14 cellular contexts compared by ENCODE assay signal in the genomic region with DNA sequence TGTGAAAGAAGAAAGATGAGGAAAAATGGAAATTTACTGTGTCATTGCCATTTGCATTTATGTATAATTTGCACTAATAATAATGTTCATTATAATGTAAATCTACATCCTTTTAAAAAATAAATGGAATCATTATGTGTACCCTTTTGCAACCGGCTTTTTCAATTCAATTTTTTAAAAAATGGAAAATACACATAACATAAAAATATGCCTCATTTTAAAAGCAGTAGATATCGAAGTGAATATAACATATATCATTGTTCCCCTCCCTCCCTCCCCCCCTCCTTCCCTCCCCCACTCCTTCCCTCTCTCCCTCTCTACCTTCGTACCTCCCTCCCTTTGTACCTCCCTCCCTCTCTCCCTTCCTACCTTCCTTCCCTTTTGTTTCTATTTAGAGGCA. TPM values are rescaled to one million over a fixed set of nuclear protein-coding genes. Genes with fewer than 3 reads are reported as not detected.
DNase-seq lines count a peak whose midpoint lies in the region; ATAC-seq and TF ChIP-seq lines count a peak whose summit lies in the region.
"Had no signal": no experiment of that assay in that cellular context is flagged by ENCODE, and none has a peak within 500 bp of the region (broad histone marks: within the 10 kb centered on the region; RNA-seq: fewer than 3 reads in every experiment).

No MANE protein-coding gene starts in this region.

- H3K27ac ChIP-seq in HEK293 (ENCODE audit: extremely low read depth, low read depth, low read length) = no peak overlapping the region
- H3K27ac ChIP-seq in SJSA1 = peak overlapping the region; percentile 84
- peak overlapping the region; percentile 74 to 90 (median 84) for H3K27ac ChIP-seq in esophagus squamous epithelium
- H3K27ac ChIP-seq in skeletal muscle tissue (ENCODE audit: low read depth, low read length) = peak overlapping the region; percentile 71

- 73 to 77% methylated on average over 3 of the region's 3 CpGs for WGBS in esophagus squamous epithelium, 2 donors

- H3K4me3 ChIP-seq in HEK293 (ENCODE audit: low read depth, low read length) (no peak overlapping the region), SJSA1 (no peak overlapping the region), esophagus squamous epithelium (no peak overlapping the region), skeletal muscle tissue (ENCODE audit: low read length in 3 of 3) (no peak overlapping the region), foreskin fibroblast (ENCODE audit: low read depth in 1 of 2, low read length in 2 of 2) (no peak overlapping the region)

- TF ChIP-seq CTCF in HEK293 (tag by site-specific recombination; IDR thresholded peaks at IDR 0.05) = no peak
- TF ChIP-seq CTCF in esophagus squamous epithelium (IDR thresholded peaks at IDR 0.05) = no peak
- no peak for TF ChIP-seq CTCF in foreskin fibroblast (IDR thresholded peaks at IDR 0.05; ENCODE audit: low read depth, low read length)

- H3K36me3 ChIP-seq in HEK293 (ENCODE audit: control insufficient read depth in 2 of 2, insufficient read depth in 1 of 2, low read length in 2 of 2) (no peaks in the 10 kb centered on the region), SJSA1 (no peaks in the 10 kb centered on the region; the same call in none of the 2 replicates), esophagus squamous epithelium (no peaks in the 10 kb centered on the region), skeletal muscle tissue (ENCODE audit: control insufficient read depth in 3 of 3, insufficient read depth in 3 of 3, low read length in 3 of 3) (no peaks in the 10 kb centered on the region)

- no peak overlapping the region for H3K9ac ChIP-seq in skeletal muscle tissue (ENCODE audit: low read depth in 1 of 3, low read length in 3 of 3)

- DNase-seq in SJSA1 (ENCODE audit: low read depth in 1 of 2, low spot score in 2 of 2) (no peak), esophagus squamous epithelium (lab: John Stamatoyannopoulos, UW) (no peak), foreskin fibroblast (no peak)
- DNase-seq in activated CD4-positive, alpha-beta T cell treated with anti-CD3 and anti-CD28 coated beads, Interleukin-2, amount 50 U/mL, for 48 hours = no peak
- DNase-seq: activated CD4-positive, alpha-beta T cell treated with anti-CD3 and anti-CD28 coated beads, Interleukin-2, amount 50 U/mL, for 1 hour; activated gamma-delta T cell treated with Interleukin-2 at 50 U/mL for 16 hours; effector memory CD4-positive, alpha-beta T cell; NCI-H2029 treated with DMSO at 0.1 percent for 48 hours; NCI-H510A treated with DMSO at 0.1 percent for 48 hours; SHP77 had no signal

- H3K9me3 ChIP-seq in HEK293 (ENCODE audit: control insufficient read depth, insufficient read depth, low read depth, low read length) (no peaks in the 10 kb centered on the region), SJSA1 (replicated peaks) (no peaks in the 10 kb centered on the region), esophagus squamous epithelium (no peaks in the 10 kb centered on the region), skeletal muscle tissue (ENCODE audit: control insufficient read depth in 3 of 3, low read length in 3 of 3) (no peaks in the 10 kb centered on the region)

- intact Hi-C loops in esophagus squamous epithelium (cut with DNase I) = no loop called here

- POLR2A ChIA-PET in HEK293 (lab: Yijun Ruan, JAX) = interaction anchor here (0.6 kb wide), 1 partner anchor 29 kb away, joined by 3 read pairs; no protein-coding TSS in a partner anchor

- H3K27me3 ChIP-seq in SJSA1 (replicated peaks) (no peaks in the 10 kb centered on the region), esophagus squamous epithelium (no peaks in the 10 kb centered on the region), skeletal muscle tissue (ENCODE audit: control insufficient read depth in 3 of 3, insufficient read depth in 3 of 3, low read length in 3 of 3) (no peaks in the 10 kb centered on the region)

- ATAC-seq in GM19467 (IDR thresholded peaks at IDR 0.05; ENCODE audit: unreplicated experiment) = no peak
- ATAC-seq in GM21825 (IDR thresholded peaks at IDR 0.05; ENCODE audit: unreplicated experiment) = no peak

- no peak for TF ChIP-seq POLR2A in esophagus squamous epithelium (IDR thresholded peaks at IDR 0.05)

- H3K4me1 ChIP-seq in HEK293 (ENCODE audit: control insufficient read depth, insufficient read depth, low read length) = no peaks in the 10 kb centered on the region
- H3K4me1 ChIP-seq in SJSA1 (replicated peaks) = peaks cover 53% of the 10 kb centered on the region
- H3K4me1 ChIP-seq in esophagus squamous epithelium = peaks cover 31 to 95% (median 55%) of the 10 kb centered on the region in 3 donors
- peaks cover 9 to 25% (median 23%) of the 10 kb centered on the region in 3 donors for H3K4me1 ChIP-seq in skeletal muscle tissue (ENCODE audit: control insufficient read depth in 3 of 3, insufficient read depth in 3 of 3, low read length in 3 of 3)

- CTCF ChIA-PET in HEK293 (lab: Yijun Ruan, JAX) = interaction anchor here (0.7 kb wide), 1 partner anchor 972 kb away, joined by 3 read pairs; no protein-coding TSS in a partner anchor

TF ChIP-seq in HEK293, 187 proteins besides CTCF, POLR2A, EP300 and RAD21:
- TF ChIP-seq, protein P1, sequence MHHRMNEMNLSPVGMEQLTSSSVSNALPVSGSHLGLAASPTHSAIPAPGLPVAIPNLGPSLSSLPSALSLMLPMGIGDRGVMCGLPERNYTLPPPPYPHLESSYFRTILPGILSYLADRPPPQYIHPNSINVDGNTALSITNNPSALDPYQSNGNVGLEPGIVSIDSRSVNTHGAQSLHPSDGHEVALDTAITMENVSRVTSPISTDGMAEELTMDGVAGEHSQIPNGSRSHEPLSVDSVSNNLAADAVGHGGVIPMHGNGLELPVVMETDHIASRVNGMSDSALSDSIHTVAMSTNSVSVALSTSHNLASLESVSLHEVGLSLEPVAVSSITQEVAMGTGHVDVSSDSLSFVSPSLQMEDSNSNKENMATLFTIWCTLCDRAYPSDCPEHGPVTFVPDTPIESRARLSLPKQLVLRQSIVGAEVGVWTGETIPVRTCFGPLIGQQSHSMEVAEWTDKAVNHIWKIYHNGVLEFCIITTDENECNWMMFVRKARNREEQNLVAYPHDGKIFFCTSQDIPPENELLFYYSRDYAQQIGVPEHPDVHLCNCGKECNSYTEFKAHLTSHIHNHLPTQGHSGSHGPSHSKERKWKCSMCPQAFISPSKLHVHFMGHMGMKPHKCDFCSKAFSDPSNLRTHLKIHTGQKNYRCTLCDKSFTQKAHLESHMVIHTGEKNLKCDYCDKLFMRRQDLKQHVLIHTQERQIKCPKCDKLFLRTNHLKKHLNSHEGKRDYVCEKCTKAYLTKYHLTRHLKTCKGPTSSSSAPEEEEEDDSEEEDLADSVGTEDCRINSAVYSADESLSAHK (tag by site-specific recombination; IDR thresholded peaks at IDR 0.05) = no peak
- 0 out of 2 replicates have a peak, but pooled peaks have one; percentile 1 for TF ChIP-seq ZNF600 (tag by site-specific recombination; IDR thresholded peaks at IDR 0.05)
- TF ChIP-seq ZNF214 (tag by site-specific recombination; IDR thresholded peaks at IDR 0.05; ENCODE audit: borderline replicate concordance) = no peak
TF ChIP-seq in HEK293: peak in this region for 1.

RNA-seq across cellular contexts. Expression of a gene that starts 33.0 kb away (rescaled TPM):
- total RNA-seq in SJSA1 (2014; rRNA removed; shearing (Covaris generic)) = 26.0 and 35.2 TPM in 2 replicates
- total RNA-seq in esophagus squamous epithelium (10 to 100 TPM; 37.5 to 60.3 (median 51.3) TPM), skeletal muscle tissue (25.1 TPM)
